15 cellular contexts compared by ENCODE assay signal in genomic region chr13:97189943-97190342, GRCh38.
"Had no signal": no experiment of that assay in that cellular context is flagged by ENCODE, and none has a peak within 500 bp of the region (broad histone marks: within the 10 kb centered on the region; RNA-seq: fewer than 3 reads in every experiment).

No MANE protein-coding gene starts in this region.

- DNase-seq: activated CD4-positive, alpha-beta T cell treated with anti-CD3 and anti-CD28 coated beads for 4 hours; activated CD8-positive, alpha-beta memory T cell treated with anti-CD3 and anti-CD28 coated beads, Interleukin-2, amount 50 U/mL, for 48 hours; activated CD8-positive, alpha-beta T cell treated with anti-CD3 and anti-CD28 coated beads, Interleukin-2, amount 10 ng/mL, durations not matched to agents 7 days and 5 days; activated naive CD4-positive, alpha-beta T cell treated with Interleukin-2 at 50 U/mL for 16 hours; cortex of kidney; effector CD8-positive, alpha-beta T cell; hippocampal formation; kidney glomerular epithelial cell; nephron progenitor cell; psoas muscle; stimulated activated CD4-positive, alpha-beta T cell treated with anti-CD3 and anti-CD28 coated beads, Interleukin-12 subunit alpha, Interleukin-12 subunit beta, amount 100 ng/mL, for 4 hours; stimulated activated naive CD4-positive, alpha-beta T cell; transverse colon had no signal

- FAIRE-seq: astrocyte had no signal

- H3K36me3 ChIP-seq: cardiac muscle cell, transverse colon had no signal

- ATAC-seq: activated CD8-positive, alpha-beta T cell treated with anti-CD3 and anti-CD28 coated beads, Interleukin-2, amount 10 ng/mL, durations not matched to agents 7 days and 5 days; psoas muscle had no signal

- H3K9me3 ChIP-seq: psoas muscle, transverse colon had no signal

- H3K27ac ChIP-seq: cardiac muscle cell, psoas muscle, transverse colon had no signal

- H3K4me1 ChIP-seq: psoas muscle had no signal

- H3K27me3 ChIP-seq: cardiac muscle cell, transverse colon had no signal

- H3K4me3 ChIP-seq: cardiac muscle cell, psoas muscle, transverse colon had no signal
